29 cellular contexts compared by ENCODE assay signal in the genomic region with DNA sequence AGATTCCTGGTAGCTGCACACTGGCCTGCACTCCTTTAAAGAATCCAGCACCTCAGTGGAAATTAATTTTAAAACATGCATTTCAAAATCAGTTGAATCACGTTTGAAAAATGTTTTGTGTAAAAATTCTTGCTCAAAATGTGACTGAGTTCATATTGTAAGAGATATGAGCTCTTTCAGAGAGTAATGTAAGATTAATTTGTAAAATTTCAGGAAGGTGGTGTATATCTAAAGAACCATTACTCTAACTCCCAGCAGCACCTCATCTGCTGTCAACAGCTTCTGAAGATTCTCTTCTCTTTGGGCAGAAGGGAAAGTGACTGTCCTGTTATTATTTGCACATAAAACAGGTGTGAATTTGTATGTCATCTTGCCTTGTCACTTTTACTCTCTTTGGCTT.
"Had no signal": no experiment of that assay in that cellular context is flagged by ENCODE, and none has a peak within 500 bp of the region (broad histone marks: within the 10 kb centered on the region; RNA-seq: fewer than 3 reads in every experiment).

No MANE protein-coding gene starts in this region.

- H2AFZ ChIP-seq: neural progenitor cell had no signal

- H3K4me1 ChIP-seq: neural progenitor cell, pancreas, prostate gland, thyroid gland, vagina had no signal

- H3K4me2 ChIP-seq: neural progenitor cell had no signal

- ATAC-seq: natural killer cell; pancreas; right cardiac atrium; sciatic nerve; stimulated activated naive B cell treated with anti-CD40 and anti-IgM and Interleukin-4, amounts not matched to agents 10 μg/mL and 1 μg/mL and 100 μg/mL, for 72 hours; stimulated activated naive CD8-positive, alpha-beta T cell treated with anti-CD3 and anti-CD28 coated beads, Interleukin-15, Interleukin-2, amounts not matched to agents 100 U/mL and 50 U/mL, for 24 hours had no signal

- H3K9me3 ChIP-seq: left ventricle myocardium inferior, neutrophil, pancreas, prostate gland, stomach, testis, thyroid gland, transverse colon, upper lobe of left lung, vagina had no signal

- H3K27me3 ChIP-seq: neural progenitor cell, neutrophil, pancreas, stomach, testis, thyroid gland, transverse colon, upper lobe of left lung, vagina had no signal

- DNase-seq: hypothalamus; islet precursor cell; left ventricle myocardium inferior; mesendoderm; naive B cell; natural killer cell; nephron progenitor cell; occipital lobe; pancreas; retina; right cardiac atrium; stimulated activated CD4-positive, alpha-beta T cell treated with anti-CD3 and anti-CD28 coated beads, Interleukin-12 subunit alpha, Interleukin-12 subunit beta, amount 100 ng/mL, for 4 hours; stimulated activated CD4-positive, alpha-beta T cell treated with anti-CD3 and anti-CD28 coated beads, Interleukin-15, amount 100 ng/mL, for 24 hours; stimulated activated CD4-positive, alpha-beta T cell treated with anti-CD3 and anti-CD28 coated beads, Interleukin-2, amount 100 ng/mL, for 24 hours; stimulated activated CD4-positive, alpha-beta T cell treated with anti-CD3 and anti-CD28 coated beads, Interleukin-4, amount 100 ng/mL, for 1 hour; stimulated activated naive B cell treated with anti-CD40 and anti-IgM and Interleukin-4, amounts not matched to agents 10 μg/mL and 1 μg/mL and 100 μg/mL, for 72 hours; stimulated activated naive CD8-positive, alpha-beta T cell treated with anti-CD3 and anti-CD28 coated beads, Interleukin-15, Interleukin-2, amounts not matched to agents 100 U/mL and 50 U/mL, for 24 hours; stomach; testis; thyroid gland; transverse colon; upper lobe of left lung had no signal

- H3K4me3 ChIP-seq: left ventricle myocardium inferior, lung, neural progenitor cell, pancreas, prostate gland, skin epidermis, stomach, testis, thyroid gland, transverse colon, upper lobe of left lung, vagina had no signal

- H3K36me3 ChIP-seq: neural progenitor cell, neutrophil, pancreas, prostate gland, stomach, thyroid gland, transverse colon, upper lobe of left lung, vagina had no signal

- H3K27ac ChIP-seq: left ventricle myocardium inferior, neural progenitor cell, neutrophil, pancreas, prostate gland, skin epidermis, stomach, testis, thyroid gland, transverse colon, upper lobe of left lung, vagina had no signal
